Comparison of ENCODE assay signal across 11 cellular contexts in the genomic region with DNA sequence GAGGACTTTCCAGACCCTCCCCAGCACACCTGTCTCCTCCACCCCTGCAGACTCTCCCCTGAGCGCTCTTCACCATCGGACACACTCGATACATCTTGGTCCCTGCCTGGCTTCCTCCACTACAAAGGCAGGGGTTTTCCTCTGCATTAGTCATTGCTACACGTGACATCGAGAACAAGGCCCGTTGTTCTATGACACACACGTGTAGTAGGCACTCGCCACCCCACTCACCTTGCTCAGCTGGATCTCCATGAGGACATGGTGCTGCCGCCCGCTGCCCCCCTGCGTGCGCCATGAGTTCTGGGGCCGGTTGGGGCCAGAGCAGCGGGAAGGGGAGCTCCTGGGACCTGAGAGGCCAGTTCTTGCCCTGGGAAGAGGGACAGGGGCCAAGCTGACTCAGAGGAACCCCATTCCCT. TPM values are rescaled to one million over a fixed set of nuclear protein-coding genes. Genes with fewer than 3 reads are reported as not detected.
DNase-seq lines count a peak whose midpoint lies in the region; ATAC-seq and TF ChIP-seq lines count a peak whose summit lies in the region.
"Had no signal": no experiment of that assay in that cellular context is flagged by ENCODE, and none has a peak within 500 bp of the region (broad histone marks: within the 10 kb centered on the region; RNA-seq: fewer than 3 reads in every experiment).

No MANE protein-coding gene starts in this region.

- H3K27ac ChIP-seq in colonic mucosa = no peak overlapping the region
- no peak overlapping the region for H3K27ac ChIP-seq in left ventricle myocardium inferior (replicated peaks)
- no peak overlapping the region for H3K27ac ChIP-seq in esophagus muscularis mucosa (replicated peaks in 1 of 4)

- no peaks in the 10 kb centered on the region for H3K4me1 ChIP-seq in colonic mucosa
- no peaks in the 10 kb centered on the region for H3K4me1 ChIP-seq in left ventricle myocardium inferior
- H3K4me1 ChIP-seq in esophagus muscularis mucosa = no peaks in the 10 kb centered on the region

- DNase-seq in RPMI7951 (ENCODE audit: low read depth) (peak; percentile 42), iris pigment epithelial cell (ENCODE audit: low read depth) (peak; percentile 18), colonic mucosa (no peak), posterior cingulate gyrus (no peak), left ventricle myocardium inferior (no peak), esophagus muscularis mucosa (ENCODE audit: extremely low spot score) (no peak)
- DNase-seq in activated T-cell treated with anti-CD3 and anti-CD28 coated beads, Interleukin-2, amount 50 U/mL, for 4 hours = peak; percentile 60
- peak; percentile 18 to 50 (median 25) for DNase-seq in stimulated activated naive CD4-positive, alpha-beta T cell (lab: John Stamatoyannopoulos, UW)
- DNase-seq: left colon had no signal

- TF ChIP-seq CTCF in colonic mucosa (IDR thresholded peaks at IDR 0.05) (no peak), left ventricle myocardium inferior (IDR thresholded peaks at IDR 0.05; ENCODE audit: borderline replicate concordance) (no peak), esophagus muscularis mucosa (IDR thresholded peaks at IDR 0.05) (no peak)

- peaks cover 16% of the 10 kb centered on the region for H3K36me3 Mint-ChIP-seq in activated T-cell treated with anti-CD3 and anti-CD28 coated beads, Interleukin-2, amount 50 U/mL, for 4 hours (ENCODE audit: insufficient read depth)

- H3K36me3 ChIP-seq in colonic mucosa (peaks cover 5% of the 10 kb centered on the region), left ventricle myocardium inferior (peaks cover 91% of the 10 kb centered on the region), esophagus muscularis mucosa (peaks cover 46 to 99% (median 94%) of the 10 kb centered on the region in 4 donors)

- peaks cover 14% of the 10 kb centered on the region for H3K4me1 Mint-ChIP-seq in activated T-cell treated with anti-CD3 and anti-CD28 coated beads, Interleukin-2, amount 50 U/mL, for 4 hours (ENCODE audit: low read depth)

- no peak for TF ChIP-seq EP300 in esophagus muscularis mucosa (IDR thresholded peaks at IDR 0.05)

- TF ChIP-seq POLR2A in esophagus muscularis mucosa (IDR thresholded peaks at IDR 0.05; ENCODE audit: low read depth) = no peak

- H3K9me3 Mint-ChIP-seq in activated T-cell treated with anti-CD3 and anti-CD28 coated beads, Interleukin-2, amount 50 U/mL, for 4 hours = no peaks in the 10 kb centered on the region

- H3K4me3 Mint-ChIP-seq in activated T-cell treated with anti-CD3 and anti-CD28 coated beads, Interleukin-2, amount 50 U/mL, for 4 hours = peak overlapping the region; percentile 48

- peak; percentile 100 for ATAC-seq in activated T-cell treated with anti-CD3 and anti-CD28 coated beads, Interleukin-2, amount 50 U/mL, for 4 hours
- ATAC-seq: left colon had no signal

- H3K27me3 ChIP-seq in colonic mucosa (no peaks in the 10 kb centered on the region), left ventricle myocardium inferior (ENCODE audit: low read depth) (no peaks in the 10 kb centered on the region), esophagus muscularis mucosa (no peaks in the 10 kb centered on the region)

- 87% methylated on average over 14 of the region's 14 CpGs for WGBS in esophagus muscularis mucosa

- intact Hi-C loops in colonic mucosa (cut with DNase I) = no loop called here
- intact Hi-C loops in posterior cingulate gyrus (cut with DNase I) = no loop called here
- intact Hi-C loops in left ventricle myocardium inferior (cut with micrococcal nuclease) = no loop called here
- intact Hi-C loops in esophagus muscularis mucosa (cut with DNase I) = no loop called here

- H3K4me3 ChIP-seq in colonic mucosa = no peak overlapping the region
- no peak overlapping the region for H3K4me3 ChIP-seq in left ventricle myocardium inferior
- H3K4me3 ChIP-seq in esophagus muscularis mucosa = no peak overlapping the region

- no peak overlapping the region for H3K9ac ChIP-seq in colonic mucosa (ENCODE audit: low read depth in 2 of 2, low read length in 2 of 2)

- H3K9me3 ChIP-seq in colonic mucosa (no peaks in the 10 kb centered on the region), left ventricle myocardium inferior (replicated peaks) (no peaks in the 10 kb centered on the region), esophagus muscularis mucosa (no peaks in the 10 kb centered on the region)

- H3K27me3 Mint-ChIP-seq in activated T-cell treated with anti-CD3 and anti-CD28 coated beads, Interleukin-2, amount 50 U/mL, for 4 hours (ENCODE audit: low read depth) = no peaks in the 10 kb centered on the region

RNA-seq across cellular contexts. Expression of gene ATG2A, which starts 16.7 kb away (rescaled TPM):
- 6.6 and 7.2 TPM in 2 replicates for total RNA-seq in RPMI7951 (2014; rRNA removed; shearing (Covaris generic))
- 10 to 100 TPM; 20.6 to 24.1 (median 21.7) TPM for total RNA-seq in activated T-cell treated with anti-CD3 and anti-CD28 coated beads, Interleukin-2, amount 50 U/mL, for 4 hours
- total RNA-seq in colonic mucosa = 10 to 100 TPM; 30.6 to 32.8 TPM
- total RNA-seq in left ventricle myocardium inferior = 13.1 TPM
- 10 to 100 TPM; 19.9 to 28.7 (median 26.1) TPM for total RNA-seq in esophagus muscularis mucosa

RNA-seq across cellular contexts. Expression of gene EHD1, which starts 21.9 kb away (rescaled TPM):
- 82.1 and 92.3 TPM in 2 replicates for total RNA-seq in RPMI7951 (2014; rRNA removed; shearing (Covaris generic))
- total RNA-seq in activated T-cell treated with anti-CD3 and anti-CD28 coated beads, Interleukin-2, amount 50 U/mL, for 4 hours = 100 to 1,000 TPM in 2 of 3 donors, 10 to 100 TPM in 1; 86.3 to 121 (median 108) TPM
- total RNA-seq in colonic mucosa = 10 to 100 TPM; 66.5 to 72.3 TPM
- 40.3 TPM for total RNA-seq in left ventricle myocardium inferior
- total RNA-seq in esophagus muscularis mucosa = 100 to 1,000 TPM in 2 of 4 donors, 10 to 100 TPM in 2; 57.0 to 193 (median 104) TPM

RNA-seq across cellular contexts. Expression of gene PPP2R5B, which starts 24.2 kb away (rescaled TPM):
- 12.5 and 17.8 TPM in 2 replicates for total RNA-seq in RPMI7951 (2014; rRNA removed; shearing (Covaris generic))
- 1 to 10 TPM; 6.9 to 8.2 (median 7.9) TPM for total RNA-seq in activated T-cell treated with anti-CD3 and anti-CD28 coated beads, Interleukin-2, amount 50 U/mL, for 4 hours
- 10 to 100 TPM; 18.6 to 36.1 TPM for total RNA-seq in colonic mucosa
- total RNA-seq in left ventricle myocardium inferior = 22.5 TPM
- 10 to 100 TPM; 24.1 to 38.8 (median 29.0) TPM for total RNA-seq in esophagus muscularis mucosa

RNA-seq across cellular contexts. Expression of gene GPHA2, which starts 35.4 kb away (rescaled TPM):
- total RNA-seq in RPMI7951 (2014; rRNA removed; shearing (Covaris generic)) = not detected in 2 replicates
- not detected for total RNA-seq in activated T-cell treated with anti-CD3 and anti-CD28 coated beads, Interleukin-2, amount 50 U/mL, for 4 hours
- not detected for total RNA-seq in colonic mucosa
- not detected for total RNA-seq in left ventricle myocardium inferior
- total RNA-seq in esophagus muscularis mucosa = not detected
- total RNA-seq: H4; left colon; T-helper 2 cell treated with Interferon-gamma antibody and Interleukin-4, amounts not matched to agents 100 ng/mL and 5 ng/mL, for 36 hours had no signal

RNA-seq across cellular contexts. Expression of gene CDC42BPG, which starts 55.8 kb away (rescaled TPM):
- total RNA-seq in RPMI7951 (2014; rRNA removed; shearing (Covaris generic)) = 0.20 TPM in 1 of 2 replicates, not detected in the other
- under 1 TPM; 0.13 to 0.33 (median 0.18) TPM for total RNA-seq in activated T-cell treated with anti-CD3 and anti-CD28 coated beads, Interleukin-2, amount 50 U/mL, for 4 hours
- 10 to 100 TPM; 29.3 to 41.6 TPM for total RNA-seq in colonic mucosa
- 1.1 TPM for total RNA-seq in left ventricle myocardium inferior
- total RNA-seq in esophagus muscularis mucosa = under 1 TPM in 3 of 4 donors, not detected in 1; 0.33 to 0.46 (median 0.39) TPM

Comparison
In these comparisons a context has a peak if more than half of its experiments do, and no peak if none do; other contexts are left out.
1. DNase-seq: peak in RPMI7951 (single experiment), activated T-cell treated with anti-CD3 and anti-CD28 coated beads, Interleukin-2, amount 50 U/mL, for 4 hours (single experiment), iris pigment epithelial cell (single experiment) and stimulated activated naive CD4-positive, alpha-beta T cell (6 of 6); none in colonic mucosa (single experiment), posterior cingulate gyrus (0 of 10), left ventricle myocardium inferior (single experiment) and esophagus muscularis mucosa (single experiment).